ENCODE assay signal across 18 cellular contexts in genomic region chr1:25614466-25615171, GRCh38. TPM values are rescaled to one million over a fixed set of nuclear protein-coding genes. Genes with fewer than 3 reads are reported as not detected.
DNase-seq lines count a peak whose midpoint lies in the region; ATAC-seq, FAIRE-seq and TF ChIP-seq lines count a peak whose summit lies in the region.
"Had no signal": no experiment of that assay in that cellular context is flagged by ENCODE, and none has a peak within 500 bp of the region (broad histone marks: within the 10 kb centered on the region; RNA-seq: fewer than 3 reads in every experiment).

No MANE protein-coding gene starts in this region.

- H3K9me3 Mint-ChIP-seq in CD8-positive, alpha-beta memory T cell, result no peaks in the 10 kb centered on the region
- no peaks in the 10 kb centered on the region for H3K9me3 Mint-ChIP-seq in activated B cell treated with CpG ODN at 0.5 μM for 24 hours
- no peaks in the 10 kb centered on the region for H3K9me3 Mint-ChIP-seq in natural killer cell

- no peak for TF ChIP-seq CTCF in activated B cell treated with CpG ODN at 0.5 μM for 24 hours (IDR thresholded peaks at IDR 0.05)
- TF ChIP-seq CTCF in natural killer cell (IDR thresholded peaks at IDR 0.05), result no peak
- TF ChIP-seq CTCF in transverse colon (IDR thresholded peaks at IDR 0.05), result no peak

- ATAC-seq in activated B cell treated with CpG ODN at 0.5 μM for 24 hours (ENCODE audit: low read depth), result no peak
- peak; percentile 18 to 45 (median 23) for ATAC-seq in natural killer cell
- ATAC-seq: gastroesophageal sphincter, left lung had no signal

- CTCF ChIA-PET in CD8-positive, alpha-beta memory T cell (lab: Charles Lee), result no interaction called here
- CTCF ChIA-PET in activated B cell treated with CpG ODN at 0.5 μM for 24 hours (lab: Charles Lee), result no interaction called here

- peaks cover 0 to 3% (median 0%) of the 10 kb centered on the region in 3 donors for H3K36me3 Mint-ChIP-seq in CD8-positive, alpha-beta memory T cell
- H3K36me3 Mint-ChIP-seq in activated B cell treated with CpG ODN at 0.5 μM for 24 hours (ENCODE audit: low read depth) (no peaks in the 10 kb centered on the region), natural killer cell (no peaks in the 10 kb centered on the region)

- H3K9ac ChIP-seq in BLaER1 treated with 17β-estradiol and CSF1 and Interleukin-3, amounts not matched to agents 10 nM and 100 nM, result no peak overlapping the region

- no peak for TF ChIP-seq EP300 in transverse colon (IDR thresholded peaks at IDR 0.05; ENCODE audit: low read depth)

- H3K9me3 ChIP-seq in BLaER1 treated with 17β-estradiol and CSF1 and Interleukin-3, amounts not matched to agents 10 nM and 100 nM (replicated peaks in 1 of 11), result no peaks in the 10 kb centered on the region
- no peaks in the 10 kb centered on the region for H3K9me3 ChIP-seq in CD8-positive, alpha-beta memory T cell (ENCODE audit: low read length)
- H3K9me3 ChIP-seq in transverse colon, result no peaks in the 10 kb centered on the region
- H3K9me3 ChIP-seq: gastroesophageal sphincter, left lung, tibial artery had no signal

- WGBS in transverse colon (ENCODE audit: low coverage in 1 of 2), 2 donors, result 67% methylated on average over 1 to 5 of the region's 5 CpGs

- intact Hi-C loops in activated B cell treated with CpG ODN at 0.5 μM for 24 hours (cut with micrococcal nuclease) (loop anchor here (2.0 to 5.0 kb wide), 5 partner anchors 52 to 383 kb away; partner anchors contain the start of genes MACO1 and PAFAH2), natural killer cell (cut with micrococcal nuclease) (loop anchor here (5.0 to 10.0 kb wide), 2 partner anchors 88 to 180 kb away; no protein-coding TSS in a partner anchor), transverse colon (cut with DNase I; ENCODE audit: low total_unique reads) (loop anchor here (5.0 kb wide), 2 partner anchors 128 to 183 kb away; no protein-coding TSS in a partner anchor)

- peaks cover 35 to 43% (median 40%) of the 10 kb centered on the region in 3 donors for H3K4me1 Mint-ChIP-seq in CD8-positive, alpha-beta memory T cell
- peaks cover 25% of the 10 kb centered on the region for H3K4me1 Mint-ChIP-seq in activated B cell treated with CpG ODN at 0.5 μM for 24 hours
- peaks cover 39 to 40% of the 10 kb centered on the region in 2 donors for H3K4me1 Mint-ChIP-seq in natural killer cell

- H3K4me1 ChIP-seq in BLaER1 treated with 17β-estradiol and CSF1 and Interleukin-3, amounts not matched to agents 10 nM and 100 nM, result peaks cover 11 to 49% (median 32%) of the 10 kb centered on the region in 10 experiments
- peaks cover 35% of the 10 kb centered on the region for H3K4me1 ChIP-seq in CD8-positive, alpha-beta memory T cell (ENCODE audit: insufficient read depth, low read length)
- peaks cover 16 to 41% (median 27%) of the 10 kb centered on the region in 4 donors for H3K4me1 ChIP-seq in transverse colon

- no peak overlapping the region for H3K27ac ChIP-seq in BLaER1 treated with 17β-estradiol and CSF1 and Interleukin-3, amounts not matched to agents 10 nM and 100 nM
- H3K27ac ChIP-seq in CD8-positive, alpha-beta memory T cell (ENCODE audit: low read depth, low read length), result no peak overlapping the region
- H3K27ac ChIP-seq in transverse colon, result no peak overlapping the region
- H3K27ac ChIP-seq: brain microvascular endothelial cell, left lung, WERI-Rb-1 had no signal

- in situ Hi-C loops in transverse colon (cut with MboI; ENCODE audit: low pct_ligation_motif_present in 1 of 4, low pct_unique_long_range_greater_than_20kb in 1 of 4, low sequenced_read_pairs in 3 of 4), result loop anchor here (5.0 to 25.0 kb wide), 3 partner anchors 173 to 183 kb away; no protein-coding TSS in a partner anchor

- H3K27me3 ChIP-seq in BLaER1 treated with 17β-estradiol and CSF1 and Interleukin-3, amounts not matched to agents 10 nM and 100 nM, result peaks cover 23 to 34% (median 27%) of the 10 kb centered on the region in 11 experiments
- no peaks in the 10 kb centered on the region for H3K27me3 ChIP-seq in CD8-positive, alpha-beta memory T cell (ENCODE audit: insufficient read depth, low read length, poor library complexity, severe bottlenecking)
- peaks cover 40% of the 10 kb centered on the region for H3K27me3 ChIP-seq in transverse colon
- H3K27me3 ChIP-seq: gastroesophageal sphincter, tibial artery had no signal

- no peak for DNase-seq in CD8-positive, alpha-beta memory T cell
- DNase-seq in activated B cell treated with CpG ODN at 0.5 μM for 24 hours (no peak), natural killer cell (peak; percentile 31), cerebellar nuclear complex (lab: John Stamatoyannopoulos, UW) (no peak), transverse colon (no peak), RCC 7860 (ENCODE audit: low spot score) (no peak)
- DNase-seq: activated naive CD4-positive, alpha-beta T cell treated with Interleukin-2 at 50 U/mL for 16 hours; brain microvascular endothelial cell; Kasumi-1; left lung; NCI-H1417; NCI-H2171 treated with DMSO at 0.1 percent for 48 hours; stimulated activated CD4-positive, alpha-beta T cell treated with anti-CD3 and anti-CD28 coated beads, Interleukin-4, amount 100 ng/mL, for 1 hour; tibial artery; WERI-Rb-1 had no signal

- peaks cover 0 to 5% of the 10 kb centered on the region in 2 donors for H3K27me3 Mint-ChIP-seq in CD8-positive, alpha-beta memory T cell
- peaks cover 23% of the 10 kb centered on the region for H3K27me3 Mint-ChIP-seq in activated B cell treated with CpG ODN at 0.5 μM for 24 hours
- peaks cover 8 to 15% of the 10 kb centered on the region in 2 donors for H3K27me3 Mint-ChIP-seq in natural killer cell (ENCODE audit: low read depth in 2 of 2)

- no peaks in the 10 kb centered on the region for H3K36me3 ChIP-seq in BLaER1 treated with 17β-estradiol and CSF1 and Interleukin-3, amounts not matched to agents 10 nM and 100 nM
- H3K36me3 ChIP-seq in CD8-positive, alpha-beta memory T cell (ENCODE audit: insufficient read depth, low read length), result no peaks in the 10 kb centered on the region
- no peaks in the 10 kb centered on the region for H3K36me3 ChIP-seq in transverse colon
- H3K36me3 ChIP-seq: brain microvascular endothelial cell, gastroesophageal sphincter, left lung, tibial artery, WERI-Rb-1 had no signal

- H3K4me3 Mint-ChIP-seq in CD8-positive, alpha-beta memory T cell, result peak overlapping the region; percentile 41 to 89 (median 82)
- peak overlapping the region; percentile 11 for H3K4me3 Mint-ChIP-seq in activated B cell treated with CpG ODN at 0.5 μM for 24 hours
- H3K4me3 Mint-ChIP-seq in natural killer cell, result peak overlapping the region; percentile 79

- no peak for FAIRE-seq in RCC 7860 (lab: Jason Lieb, UNC)
- FAIRE-seq: H54 had no signal

- peaks cover 0 to 28% (median 11%) of the 10 kb centered on the region in 11 experiments; a peak in 13 of 22 replicates for H4K20me1 ChIP-seq in BLaER1 treated with 17β-estradiol and CSF1 and Interleukin-3, amounts not matched to agents 10 nM and 100 nM

- H3K4me2 ChIP-seq in BLaER1 treated with 17β-estradiol and CSF1 and Interleukin-3, amounts not matched to agents 10 nM and 100 nM, result peak overlapping the region in 8 of 11 experiments; percentile 100; a peak in 12 of 22 replicates

- no peak overlapping the region for H3K4me3 ChIP-seq in BLaER1 treated with 17β-estradiol and CSF1 and Interleukin-3, amounts not matched to agents 10 nM and 100 nM
- no peak overlapping the region for H3K4me3 ChIP-seq in CD8-positive, alpha-beta memory T cell (ENCODE audit: low read length)
- H3K4me3 ChIP-seq in transverse colon, result no peak overlapping the region
- H3K4me3 ChIP-seq: gastroesophageal sphincter, left lung, tibial artery had no signal

- TF ChIP-seq POLR2A in transverse colon (IDR thresholded peaks at IDR 0.05), result no peak

- peak overlapping the region; percentile 51 to 92 (median 84) for H3K27ac Mint-ChIP-seq in CD8-positive, alpha-beta memory T cell
- H3K27ac Mint-ChIP-seq in activated B cell treated with CpG ODN at 0.5 μM for 24 hours, result no peak overlapping the region
- H3K27ac Mint-ChIP-seq in natural killer cell, result peak overlapping the region; percentile 79

- POLR2A ChIA-PET in CD8-positive, alpha-beta memory T cell (lab: Charles Lee), result no interaction called here
- POLR2A ChIA-PET in activated B cell treated with CpG ODN at 0.5 μM for 24 hours (lab: Charles Lee), result interaction anchor here (0.7 kb wide), 1 partner anchor 171 kb away, joined by 4 read pairs; no protein-coding TSS in a partner anchor

RNA-seq across cellular contexts. Expression of gene MAN1C1, which starts 2.0 kb away (rescaled TPM):
- 1 to 10 TPM; 2.8 to 3.6 TPM for total RNA-seq in CD8-positive, alpha-beta memory T cell
- polyA plus RNA-seq in CD8-positive, alpha-beta memory T cell, result 5.6 TPM
- total RNA-seq in activated B cell treated with CpG ODN at 0.5 μM for 24 hours (0.20 and 0.34 TPM in 2 replicates), natural killer cell (1 to 10 TPM; 3.6 to 7.5 (median 7.1) TPM), transverse colon (1 to 10 TPM; 2.4 to 6.8 (median 4.3) TPM)

Comparison
In these comparisons a context has a peak if more than half of its experiments do, and no peak if none do; other contexts are left out.
1. H3K4me3 Mint-ChIP-seq: peak in every context shown above with its lines; median percentile 82 in CD8-positive, alpha-beta memory T cell; 79 in natural killer cell; 11 in activated B cell treated with CpG ODN at 0.5 μM for 24 hours.